Comparison of ENCODE assay signal across 8 cellular contexts in genomic region chr15:28738590-28739292, GRCh38. TPM values are rescaled to one million over a fixed set of nuclear protein-coding genes. Genes with fewer than 3 reads are reported as not detected.
DNase-seq lines count a peak whose midpoint lies in the region; ATAC-seq and TF ChIP-seq lines count a peak whose summit lies in the region.
"Not testable (repeated sequence)": the region's sequence is repeated elsewhere in the genome, so short reads cannot be mapped to it uniquely, and the experiment has no call there.

No MANE protein-coding gene starts in this region.

- peak overlapping the region; percentile 74 to 94 for H3K27ac ChIP-seq in thoracic aorta

- H3K9me3 ChIP-seq in Caco-2, thoracic aorta: not testable (repeated sequence)

- H3K27ac Mint-ChIP-seq in Caco-2 (ENCODE audit: unreplicated experiment); nephron progenitor cell: not testable (repeated sequence)
- peak overlapping the region; percentile 85 to 91 for H3K27ac Mint-ChIP-seq in T-cell
- peak overlapping the region; percentile 98 for H3K27ac Mint-ChIP-seq in activated naive CD8-positive, alpha-beta T cell treated with anti-CD3 and anti-CD28 coated beads for 36 hours

- CTCF ChIA-PET in Caco-2 (lab: Charles Lee); T-cell (lab: Charles Lee): not testable (repeated sequence)

- H3K4me3 ChIP-seq in Caco-2 (ENCODE audit: low read depth, low read length) = not testable (repeated sequence)
- H3K4me3 ChIP-seq in thoracic aorta = peak overlapping the region; percentile 70

- TF ChIP-seq CTCF in Caco-2 (IDR thresholded peaks at IDR 0.05; ENCODE audit: insufficient read depth in 1 of 2, low read depth in 1 of 2, low read length in 1 of 2, severe bottlenecking in 1 of 2, unreplicated experiment in 1 of 2); nephron progenitor cell (IDR thresholded peaks at IDR 0.05); thoracic aorta (IDR thresholded peaks at IDR 0.05): not testable (repeated sequence)

- intact Hi-C loops in Caco-2 (cut with micrococcal nuclease; ENCODE audit: unreplicated experiment) = not testable (repeated sequence)

- POLR2A ChIA-PET in Caco-2 (lab: Charles Lee); T-cell (lab: Charles Lee): not testable (repeated sequence)

- H3K36me3 ChIP-seq in Caco-2 (ENCODE audit: control insufficient read depth, insufficient read depth, low read length); thoracic aorta: not testable (repeated sequence)

- not testable (repeated sequence) for H3K36me3 Mint-ChIP-seq in Caco-2 (ENCODE audit: insufficient read depth, unreplicated experiment); T-cell; activated naive CD8-positive, alpha-beta T cell treated with anti-CD3 and anti-CD28 coated beads for 36 hours; nephron progenitor cell (ENCODE audit: low read depth)

- TF ChIP-seq POLR2A in erythroblast (IDR thresholded peaks at IDR 0.05; ENCODE audit: low read length) = not testable (repeated sequence)

- H3K27me3 Mint-ChIP-seq in Caco-2 (ENCODE audit: insufficient read depth, unreplicated experiment); T-cell; activated naive CD8-positive, alpha-beta T cell treated with anti-CD3 and anti-CD28 coated beads for 36 hours: not testable (repeated sequence)
- peaks cover 28% of the 10 kb centered on the region for H3K27me3 Mint-ChIP-seq in nephron progenitor cell (ENCODE audit: low read depth, poor library complexity)

- ATAC-seq in GM21825 (IDR thresholded peaks at IDR 0.05; ENCODE audit: unreplicated experiment) = peak; percentile 50
- ATAC-seq in HG03342 (IDR thresholded peaks at IDR 0.05; ENCODE audit: unreplicated experiment) = peak; percentile 46
- ATAC-seq in T-cell (replicated peaks in 1 of 4) = peak in 2 of 4 experiments; percentile 8 to 67
- ATAC-seq in thoracic aorta (ENCODE audit: insufficient number of reproducible peaks, low FRiP score, low read depth) = not testable (repeated sequence)

- H3K9me3 Mint-ChIP-seq in Caco-2 (ENCODE audit: unreplicated experiment); T-cell; activated naive CD8-positive, alpha-beta T cell treated with anti-CD3 and anti-CD28 coated beads for 36 hours; nephron progenitor cell: not testable (repeated sequence)

- not testable (repeated sequence) for BruUV-seq in Caco-2 (replicated peaks; lab: Mats Ljungman, UMichigan)

- not testable (repeated sequence) for H3K4me1 ChIP-seq in Caco-2; thoracic aorta (ENCODE audit: control insufficient read depth in 1 of 2, low read depth in 2 of 2)

- H3K4me1 Mint-ChIP-seq in Caco-2 (ENCODE audit: low read depth, unreplicated experiment); activated naive CD8-positive, alpha-beta T cell treated with anti-CD3 and anti-CD28 coated beads for 36 hours; nephron progenitor cell: not testable (repeated sequence)
- H3K4me1 Mint-ChIP-seq in T-cell = peaks cover 7 to 18% (median 17%) of the 10 kb centered on the region in 3 donors

- H3K27me3 ChIP-seq in Caco-2 (replicated peaks; ENCODE audit: control insufficient read depth, insufficient read depth, low read length); thoracic aorta (replicated peaks; ENCODE audit: insufficient read depth): not testable (repeated sequence)

- H3K4me3 Mint-ChIP-seq in Caco-2 (ENCODE audit: unreplicated experiment) (peak overlapping the region; percentile 20), T-cell (peak overlapping the region; percentile 79 to 91 (median 82)), nephron progenitor cell (peak overlapping the region; percentile 79)
- H3K4me3 Mint-ChIP-seq in activated naive CD8-positive, alpha-beta T cell treated with anti-CD3 and anti-CD28 coated beads for 36 hours = peak overlapping the region; percentile 89

- DNase-seq in Caco-2; nephron progenitor cell; thoracic aorta (ENCODE audit: low spot score): not testable (repeated sequence)
- DNase-seq in T-cell (peak in 19 of 34 experiments; percentile 4 to 47 (median 23)), erythroblast (lab: John Stamatoyannopoulos, UW) (peak; percentile 2 to 23)
- DNase-seq in activated naive CD8-positive, alpha-beta T cell treated with anti-CD3 and anti-CD28 coated beads for 36 hours = peak; percentile 23

RNA-seq across cellular contexts. Expression of gene GOLGA8M, which starts 26.5 kb away (rescaled TPM):
- not detected in 2 replicates for total RNA-seq in Caco-2 (2022)
- total RNA-seq in T-cell = 1 to 10 TPM; 1.6 to 4.6 (median 2.2) TPM
- total RNA-seq in activated naive CD8-positive, alpha-beta T cell treated with anti-CD3 and anti-CD28 coated beads for 36 hours = 1 to 10 TPM; 1.1 to 1.8 TPM
- under 1 TPM in 1 of 2 donors, not detected in 1; 0.81 TPM for total RNA-seq in thoracic aorta

Comparison
In these comparisons a context has a peak if more than half of its experiments do, and no peak if none do; other contexts are left out.
1. H3K4me3 Mint-ChIP-seq: peak in every context shown above with its lines; median percentile 89 in activated naive CD8-positive, alpha-beta T cell treated with anti-CD3 and anti-CD28 coated beads for 36 hours; 82 in T-cell; 79 in nephron progenitor cell; 20 in Caco-2.